8 cellular contexts compared by ENCODE assay signal in genomic region chr18:47150029-47150823, GRCh38. TPM values are rescaled to one million over a fixed set of nuclear protein-coding genes. Genes with fewer than 3 reads are reported as not detected.
DNase-seq lines count a peak whose midpoint lies in the region; ATAC-seq and TF ChIP-seq lines count a peak whose summit lies in the region.

Gene HDHD2 (minus strand): TSS chr18:47150500. CDS start chr18:47136439, 14,061 bp downstream.

- peaks cover 27% of the 10 kb centered on the region for H3K36me3 ChIP-seq in BLaER1
- H3K36me3 ChIP-seq in liver (ENCODE audit: control insufficient read depth in 4 of 4, insufficient read depth in 3 of 4, low read depth in 1 of 4, low read length in 3 of 4), result peaks cover 3 to 10% (median 7%) of the 10 kb centered on the region in 4 donors

- no peak for TF ChIP-seq RAD21 in liver (IDR thresholded peaks at IDR 0.05)

- H3K27ac ChIP-seq in BLaER1 (peak within 1 kb of the TSS; percentile 87), liver (ENCODE audit: low read depth in 1 of 2, low read length in 2 of 2) (peak within 1 kb of the TSS; percentile 88 to 90)

- H3K27me3 ChIP-seq in BLaER1, result no peaks in the 10 kb centered on the region
- no peaks in the 10 kb centered on the region for H3K27me3 ChIP-seq in liver (ENCODE audit: control insufficient read depth in 4 of 4, insufficient read depth in 4 of 4, low read length in 3 of 4)

- DNase-seq in GM19238 (ENCODE audit: insufficient read length, low spot score) (peak; percentile 70), NCI-H748 (lab: John Stamatoyannopoulos, UW; ENCODE audit: unreplicated experiment) (peak; percentile 88), dermis blood vessel endothelial cell (peak; percentile 82)
- DNase-seq in activated CD4-positive, alpha-beta T cell treated with anti-CD3 and anti-CD28 coated beads, Interleukin-2, amount 50 U/mL, for 4 hours, result peak; percentile 63 to 67
- peak; percentile 85 for DNase-seq in stimulated activated CD4-positive, alpha-beta T cell treated with anti-CD3 and anti-CD28 coated beads, Interleukin-4, amount 100 ng/mL, for 24 hours

- peak; percentile 91 for ATAC-seq in HG03439 (IDR thresholded peaks at IDR 0.05; ENCODE audit: unreplicated experiment)

- under 1% methylated on average over 70 of the region's 70 CpGs for WGBS in liver

- peak within 1 kb of the TSS; percentile 86 for H3K4me3 ChIP-seq in BLaER1
- H3K4me3 ChIP-seq in liver (ENCODE audit: low read depth in 1 of 3, low read length in 3 of 3), result peak within 1 kb of the TSS; percentile 75 to 91 (median 77)

- H3K4me2 ChIP-seq in BLaER1, result peak within 1 kb of the TSS; percentile 95

- peak within 1 kb of the TSS; percentile 87 for H3K9ac ChIP-seq in BLaER1
- H3K9ac ChIP-seq in liver (ENCODE audit: low read depth in 1 of 2, low read length in 2 of 2), result peak within 1 kb of the TSS; percentile 6 to 87

- H3K4me1 ChIP-seq in BLaER1 (peaks cover 25% of the 10 kb centered on the region), liver (ENCODE audit: control insufficient read depth in 4 of 4, insufficient read depth in 4 of 4, low read length in 3 of 4) (peaks cover 1 to 17% (median 10%) of the 10 kb centered on the region in 4 donors)

- TF ChIP-seq CTCF in liver (IDR thresholded peaks at IDR 0.05; ENCODE audit: low read depth, low read length, missing input control), result no peak

- peaks cover 26% of the 10 kb centered on the region; the same call in 1 of the 2 replicates for H4K20me1 ChIP-seq in BLaER1

- H3K9me3 ChIP-seq in BLaER1 (0 out of 2 replicates have a peak, but pooled peaks cover 3% of the 10 kb centered on the region), liver (ENCODE audit: control insufficient read depth in 4 of 4, low read length in 3 of 4) (no peaks in the 10 kb centered on the region)

TF ChIP-seq in liver, 16 proteins besides CTCF, POLR2A, EP300 and RAD21:
- TF ChIP-seq ATF3 (IDR thresholded peaks at IDR 0.05), result no peak
- peak in 1 of 2 donors; percentile 45 for TF ChIP-seq EGR1 (IDR thresholded peaks at IDR 0.05; ENCODE audit: low read depth in 2 of 2)
- no peak for TF ChIP-seq FOXA2 (IDR thresholded peaks at IDR 0.05)
- peak; percentile 21 for TF ChIP-seq REST (IDR thresholded peaks at IDR 0.05)
- no peak for TF ChIP-seq JUND (IDR thresholded peaks at IDR 0.05)
- TF ChIP-seq MAX (IDR thresholded peaks at IDR 0.05), result no peak
- TF ChIP-seq GABPA (IDR thresholded peaks at IDR 0.05 in 1 of 2, conservative IDR thresholded peaks at IDR 0.05 in 1 of 2), result peak; percentile 90 to 97
- peak; percentile 54 for TF ChIP-seq YY1 (IDR thresholded peaks at IDR 0.05)
- no peak for TF ChIP-seq HNF4A (conservative IDR thresholded peaks at IDR 0.05)
- no peak for TF ChIP-seq RXRA (IDR thresholded peaks at IDR 0.05)
- TF ChIP-seq HNF4G (IDR thresholded peaks at IDR 0.05), result no peak
- peak; percentile 32 for TF ChIP-seq ZBTB33 (IDR thresholded peaks at IDR 0.05)
- no peak for TF ChIP-seq TAF1 (conservative IDR thresholded peaks at IDR 0.05)
- TF ChIP-seq NR2F2 (IDR thresholded peaks at IDR 0.05), result no peak
- no peak for TF ChIP-seq FOXA1 (IDR thresholded peaks at IDR 0.05)
- peak; percentile 35 for TF ChIP-seq SP1 (IDR thresholded peaks at IDR 0.05)

RNA-seq across cellular contexts. Expression of gene HDHD2, which starts in this region (rescaled TPM):
- 15.8 and 22.7 TPM in 2 replicates for total RNA-seq in dermis blood vessel endothelial cell
- 10 to 100 TPM; 17.0 to 23.0 TPM for total RNA-seq in liver
- 10 to 100 TPM; 18.1 to 19.0 TPM for polyA plus RNA-seq in liver

Comparison
In these comparisons a context has a peak if more than half of its experiments do, and no peak if none do; other contexts are left out.
1. Peak in every context shown above with its lines: DNase-seq, ATAC-seq, H3K4me3 ChIP-seq and H3K27ac ChIP-seq.